10 cellular contexts compared by ENCODE assay signal in genomic region chr3:151135548-151136337, GRCh38. TPM values are rescaled to one million over a fixed set of nuclear protein-coding genes. Genes with fewer than 3 reads are reported as not detected.
DNase-seq lines count a peak whose midpoint lies in the region; ATAC-seq and TF ChIP-seq lines count a peak whose summit lies in the region.
"Had no signal": no experiment of that assay in that cellular context is flagged by ENCODE, and none has a peak within 500 bp of the region (broad histone marks: within the 10 kb centered on the region; RNA-seq: fewer than 3 reads in every experiment).

No MANE protein-coding gene starts in this region.

- H3K4me2 ChIP-seq in BLaER1 = peak overlapping the region; percentile 70
- H3K4me2 ChIP-seq in PC-3 (ENCODE audit: low read length) = no peak overlapping the region
- H3K4me2 ChIP-seq in GM23248 (ENCODE audit: unreplicated experiment) = no peak overlapping the region

- peaks cover 2% of the 10 kb centered on the region for H3K36me3 Mint-ChIP-seq in central memory CD8-positive, alpha-beta T cell (ENCODE audit: insufficient read depth)

- H3K4me3 ChIP-seq in BLaER1 (0 out of 2 replicates have a peak overlapping the region, but pooled peaks have one; percentile 9), PC-3 (ENCODE audit: low read length) (no peak overlapping the region), GM23248 (no peak overlapping the region)
- H3K4me3 ChIP-seq: heart right ventricle, skin epidermis had no signal

- peaks cover 23% of the 10 kb centered on the region for H3K27me3 Mint-ChIP-seq in central memory CD8-positive, alpha-beta T cell

- in situ Hi-C loops in GM23248 (cut with MboI) = loop anchor here (10.0 kb wide), 1 partner anchor 121 kb away; no protein-coding TSS in a partner anchor

- H3F3A ChIP-seq in PC-3 (ENCODE audit: low read length, unreplicated experiment) = no peaks in the 10 kb centered on the region
- H3F3A ChIP-seq in GM23248 (ENCODE audit: insufficient read depth) = no peaks in the 10 kb centered on the region

- H3K4me3 Mint-ChIP-seq in central memory CD8-positive, alpha-beta T cell = no peak overlapping the region

- ATAC-seq in GM21447 (IDR thresholded peaks at IDR 0.05; ENCODE audit: unreplicated experiment) (peak; percentile 66), PC-3 (peak; percentile 20), HG03280 (IDR thresholded peaks at IDR 0.05; ENCODE audit: unreplicated experiment) (no peak)
- ATAC-seq in central memory CD8-positive, alpha-beta T cell (replicated peaks; ENCODE audit: extremely low read depth, poor library complexity, severe bottlenecking) = peak; percentile 82
- ATAC-seq: heart right ventricle had no signal

- H3K27ac Mint-ChIP-seq in central memory CD8-positive, alpha-beta T cell (ENCODE audit: low read depth) = peak overlapping the region; percentile 64

- no peaks in the 10 kb centered on the region for H3K79me2 ChIP-seq in PC-3 (ENCODE audit: low read length)
- no peaks in the 10 kb centered on the region for H3K79me2 ChIP-seq in GM23248 (ENCODE audit: insufficient read depth)

- intact Hi-C loops in PC-3 (cut with micrococcal nuclease) = no loop called here

- H3K9ac ChIP-seq in BLaER1 (0 out of 2 replicates have a peak overlapping the region, but pooled peaks have one; percentile 3), PC-3 (ENCODE audit: low read length) (no peak overlapping the region), GM23248 (no peak overlapping the region)

- H3K9me3 ChIP-seq in BLaER1 (peaks cover 15% of the 10 kb centered on the region), PC-3 (ENCODE audit: low read length) (no peaks in the 10 kb centered on the region), GM23248 (ENCODE audit: low read depth) (no peaks in the 10 kb centered on the region)

- BruUV-seq in PC-3 (replicated peaks; lab: Mats Ljungman, UMichigan) = no TSS peak

- H3K9me2 ChIP-seq in PC-3 (replicated peaks; ENCODE audit: low read length) (no peaks in the 10 kb centered on the region), GM23248 (ENCODE audit: insufficient read depth) (no peaks in the 10 kb centered on the region)

- H3K27ac ChIP-seq in BLaER1 = no peak overlapping the region
- H3K27ac ChIP-seq in PC-3 (ENCODE audit: low read length) = no peak overlapping the region
- H3K27ac ChIP-seq in GM23248 = no peak overlapping the region
- H3K27ac ChIP-seq: heart right ventricle had no signal

- H2AFZ ChIP-seq in PC-3 (ENCODE audit: low read length) (no peak overlapping the region), GM23248 (no peak overlapping the region)

- CTCF ChIA-PET in PC-3 (lab: Charles Lee) = interaction anchor here (0.6 kb wide), 1 partner anchor 33 kb away, joined by 4 read pairs; no protein-coding TSS in a partner anchor

- WGBS in GM23248 (ENCODE audit: low coverage in 1 of 2, low lambda C conversion rate in 2 of 2, missing lambda C conversion rate in 2 of 2), 2 experiments = 64 to 67% methylated on average over 5 of the region's 5 CpGs

- H3K4me1 ChIP-seq in BLaER1 (peaks cover 50% of the 10 kb centered on the region), PC-3 (ENCODE audit: insufficient read depth, low read length) (peaks cover 4% of the 10 kb centered on the region; the same call in 1 of the 2 replicates), GM23248 (ENCODE audit: insufficient read depth) (no peaks in the 10 kb centered on the region)
- H3K4me1 ChIP-seq: heart right ventricle had no signal

- TF ChIP-seq CTCF in PC-3 (conservative IDR thresholded peaks at IDR 0.05; ENCODE audit: low read depth, low read length) = no peak

- no peaks in the 10 kb centered on the region for H3K9me3 Mint-ChIP-seq in central memory CD8-positive, alpha-beta T cell

- POLR2A ChIA-PET in PC-3 (lab: Charles Lee; ENCODE audit: unreplicated experiment) = no interaction called here

- H3K36me3 ChIP-seq in BLaER1 (0 out of 2 replicates have a peak, but pooled peaks cover 5% of the 10 kb centered on the region), PC-3 (ENCODE audit: low read depth, low read length) (no peaks in the 10 kb centered on the region), GM23248 (ENCODE audit: low read depth) (no peaks in the 10 kb centered on the region)
- H3K36me3 ChIP-seq: heart right ventricle had no signal

- H4K20me1 ChIP-seq in BLaER1 = no peaks in the 10 kb centered on the region
- H4K20me1 ChIP-seq in PC-3 (ENCODE audit: low read length) = no peaks in the 10 kb centered on the region
- no peaks in the 10 kb centered on the region for H4K20me1 ChIP-seq in GM23248 (ENCODE audit: insufficient read depth)

- DNase-seq in PC-3 = peak; percentile 35
- DNase-seq in central memory CD8-positive, alpha-beta T cell (ENCODE audit: low spot score in 2 of 2) = peak in 1 of 2 donors; percentile 12
- DNase-seq in GM23248 = no peak
- DNase-seq in iPS-NIHi7 (ENCODE audit: extremely low spot score) = no peak
- no peak for DNase-seq in CD1c-positive myeloid dendritic cell (ENCODE audit: extremely low spot score)
- DNase-seq: heart right ventricle had no signal

- H3K27me3 ChIP-seq in BLaER1 = no peaks in the 10 kb centered on the region
- H3K27me3 ChIP-seq in PC-3 (ENCODE audit: low read length) = peaks cover 21% of the 10 kb centered on the region; the same call in 1 of the 2 replicates
- H3K27me3 ChIP-seq in GM23248 (replicated peaks; ENCODE audit: insufficient read depth) = no peaks in the 10 kb centered on the region
- H3K27me3 ChIP-seq: heart right ventricle had no signal

- H3K4me1 Mint-ChIP-seq in central memory CD8-positive, alpha-beta T cell = peaks cover 13% of the 10 kb centered on the region

RNA-seq across cellular contexts. Expression of gene MED12L, which starts 50.3 kb away (rescaled TPM):
- 0.55 and 0.92 TPM in 2 replicates for total RNA-seq in PC-3 (2014; rRNA removed)
- 0.13 and 0.32 TPM in 2 replicates for total RNA-seq in GM23248 (2014; rRNA removed; shearing (Covaris generic))
- 0.13 and 0.51 TPM in 2 replicates for polyA plus RNA-seq in GM23248 (2016; fragmentation: Nextera tagmentation; extraction: Ambion mirVana)
